ENCODE assay signal across 13 cellular contexts in genomic region chr2:191312662-191313061, GRCh38.
DNase-seq lines count a peak whose midpoint lies in the region; ATAC-seq and TF ChIP-seq lines count a peak whose summit lies in the region.
"Had no signal": no experiment of that assay in that cellular context is flagged by ENCODE, and none has a peak within 500 bp of the region (broad histone marks: within the 10 kb centered on the region; RNA-seq: fewer than 3 reads in every experiment).

No MANE protein-coding gene starts in this region.

- no peaks in the 10 kb centered on the region for H3K9me3 ChIP-seq in IMR-90 (ENCODE audit: control insufficient read depth, insufficient read depth, low read length)
- H3K9me3 ChIP-seq in colonic mucosa, result no peaks in the 10 kb centered on the region
- H3K9me3 ChIP-seq in fibroblast of lung (ENCODE audit: control insufficient read depth, insufficient read depth, low read depth, low read length), result no peaks in the 10 kb centered on the region

- H3K79me2 ChIP-seq in ACC112 (ENCODE audit: control insufficient read depth, insufficient read depth, low read length, unreplicated experiment) (peaks cover 57% of the 10 kb centered on the region), fibroblast of lung (ENCODE audit: control insufficient read depth, insufficient read depth, low read length) (peaks cover 77% of the 10 kb centered on the region)

- H2BK120ac ChIP-seq in IMR-90 (ENCODE audit: low read depth, low read length), result no peak overlapping the region

- WGBS in IMR-90 (ENCODE audit: extremely low coverage in 2 of 2, insufficient read length in 1 of 2), 2 experiments, result no CpG with 5 or more reads among the region's 1 CpG

- no peak overlapping the region for H3K9ac ChIP-seq in IMR-90 (ENCODE audit: low read depth, low read length)
- no peak overlapping the region for H3K9ac ChIP-seq in colonic mucosa (ENCODE audit: low read depth in 2 of 2, low read length in 2 of 2)
- H3K9ac ChIP-seq in fibroblast of lung (ENCODE audit: insufficient read depth, low read length), result no peak overlapping the region

- H3K14ac ChIP-seq in IMR-90 (replicated peaks; ENCODE audit: low read depth, low read length), result no peak overlapping the region

- TF ChIP-seq CTCF in IMR-90 (conservative IDR thresholded peaks at IDR 0.05; ENCODE audit: low read depth, low read length), result no peak
- TF ChIP-seq CTCF in colonic mucosa (IDR thresholded peaks at IDR 0.05), result no peak
- no peak for TF ChIP-seq CTCF in fibroblast of lung (conservative IDR thresholded peaks at IDR 0.05 in 1 of 2, IDR thresholded peaks at IDR 0.05 in 1 of 2; ENCODE audit: low read depth in 1 of 2, low read length in 2 of 2)

- TF ChIP-seq POLR2A in IMR-90 (IDR thresholded peaks at IDR 0.05; ENCODE audit: low read depth, low read length), result no peak

- H3K4ac ChIP-seq in IMR-90 (ENCODE audit: low read depth, low read length), result no peak overlapping the region

- TF ChIP-seq RAD21 in IMR-90 (IDR thresholded peaks at IDR 0.05; ENCODE audit: low read length), result no peak

- H2BK15ac ChIP-seq in IMR-90 (ENCODE audit: low read depth, low read length), result no peak overlapping the region

- no peak overlapping the region for H2BK5ac ChIP-seq in IMR-90 (ENCODE audit: low read depth, low read length, poor library complexity, severe bottlenecking)

- peak overlapping the region; percentile 54; the same call in 1 of the 2 replicates for H3K27ac ChIP-seq in ACC112 (ENCODE audit: low read depth, low read length)
- H3K27ac ChIP-seq in IMR-90 (ENCODE audit: insufficient read depth, low read length), result no peak overlapping the region
- peak overlapping the region; percentile 58 for H3K27ac ChIP-seq in colonic mucosa
- peak overlapping the region; percentile 19 for H3K27ac ChIP-seq in fibroblast of lung (ENCODE audit: insufficient read depth, low read length)
- H3K27ac ChIP-seq: HL-60 had no signal

- no peak overlapping the region for H3K56ac ChIP-seq in IMR-90 (ENCODE audit: extremely low read depth, insufficient read depth, low read length)

- dilution Hi-C loops in IMR-90 (cut with HindIII; ENCODE audit: low sequenced_read_pairs, unreplicated experiment), result no loop called here

- intact Hi-C loops in IMR-90 (cut with micrococcal nuclease), result no loop called here
- intact Hi-C loops in colonic mucosa (cut with DNase I), result no loop called here
- intact Hi-C loops in posterior vena cava (cut with DNase I), result loop anchor here in 1 of 2 donors (2.0 kb wide), 1 partner anchor 76 kb away; no protein-coding TSS in a partner anchor

- no peak overlapping the region for H3K23ac ChIP-seq in IMR-90 (ENCODE audit: low read depth, low read length)

- DNase-seq in IMR-90, result no peak
- no peak for DNase-seq in colonic mucosa
- DNase-seq in fibroblast of lung (ENCODE audit: low read depth in 2 of 2), result no peak
- DNase-seq in NCI-H1436 treated with DMSO at 0.1 percent for 48 hours (lab: John Stamatoyannopoulos, UW), result no peak
- no peak for DNase-seq in NCI-H1694 (lab: John Stamatoyannopoulos, UW)
- no peak for DNase-seq in posterior vena cava (ENCODE audit: low spot score)
- DNase-seq: CD8-positive, alpha-beta T cell; COR-L47; GF-D8; HCEC 1CT had no signal

- no peak overlapping the region for H3K4me3 ChIP-seq in ACC112 (ENCODE audit: low read depth, low read length)
- no peak overlapping the region for H3K4me3 ChIP-seq in IMR-90 (ENCODE audit: insufficient read depth, low read depth, low read length)
- H3K4me3 ChIP-seq in colonic mucosa, result no peak overlapping the region
- no peak overlapping the region for H3K4me3 ChIP-seq in fibroblast of lung (replicated peaks in 1 of 4; ENCODE audit: control extremely low read depth in 1 of 4, insufficient read depth in 1 of 4, low read depth in 3 of 4, low read length in 4 of 4)

- H3K27me3 ChIP-seq in ACC112 (ENCODE audit: insufficient read depth, low read length), result no peaks in the 10 kb centered on the region
- no peaks in the 10 kb centered on the region for H3K27me3 ChIP-seq in IMR-90 (ENCODE audit: control insufficient read depth, insufficient read depth, low read length)
- H3K27me3 ChIP-seq in colonic mucosa, result no peaks in the 10 kb centered on the region
- H3K27me3 ChIP-seq in fibroblast of lung (ENCODE audit: control insufficient read depth, insufficient read depth, low read length), result no peaks in the 10 kb centered on the region

- no peak overlapping the region for H2AK5ac ChIP-seq in IMR-90 (ENCODE audit: low read depth, low read length)

- H2AK9ac ChIP-seq in IMR-90 (replicated peaks; ENCODE audit: low read depth, low read length, poor library complexity), result no peak overlapping the region

- in situ Hi-C loops in IMR-90 (cut with MboI; ENCODE audit: low sequenced_read_pairs), result no loop called here

- CTCF ChIA-PET in IMR-90 (lab: Yijun Ruan, JAX), result interaction anchor here (0.5 kb wide), 1 partner anchor 335 kb away, joined by 6 read pairs; no protein-coding TSS in a partner anchor

- peak overlapping the region; percentile 48; the same call in 1 of the 2 replicates for H3K18ac ChIP-seq in IMR-90 (ENCODE audit: low read depth, low read length)

- H3K79me1 ChIP-seq in IMR-90 (ENCODE audit: low read depth in 1 of 2, low read length in 2 of 2), result peaks cover 27 to 72% of the 10 kb centered on the region in 2 experiments

- POLR2A ChIA-PET in IMR-90 (lab: Charles Lee; ENCODE audit: unreplicated experiment), result no interaction called here

- H3K4me2 ChIP-seq in IMR-90 (ENCODE audit: low read depth, low read length) (no peak overlapping the region), fibroblast of lung (ENCODE audit: extremely low read depth, insufficient read depth, low read length) (no peak overlapping the region)

- H4K5ac ChIP-seq in IMR-90 (ENCODE audit: low read depth, low read length), result no peak overlapping the region; the same call in 1 of the 2 replicates

- H4K8ac ChIP-seq in IMR-90 (ENCODE audit: low read depth in 2 of 2, low read length in 2 of 2), result no peak overlapping the region

- no TSS peak for BruUV-seq in IMR-90 (replicated peaks; lab: Mats Ljungman, UMichigan)

- H3K4me1 ChIP-seq in ACC112 (ENCODE audit: control insufficient read depth, insufficient read depth, low read length, unreplicated experiment) (peaks cover 26% of the 10 kb centered on the region), IMR-90 (ENCODE audit: control insufficient read depth, insufficient read depth, low read length) (peaks cover 12% of the 10 kb centered on the region), colonic mucosa (peaks cover 5% of the 10 kb centered on the region), fibroblast of lung (ENCODE audit: control insufficient read depth, extremely low read depth, insufficient read depth, low read length) (peaks cover 24% of the 10 kb centered on the region)

- 0 out of 2 replicates have a peak, but pooled peaks cover 7% of the 10 kb centered on the region for H3K9me1 ChIP-seq in IMR-90 (ENCODE audit: insufficient read depth, low read length)

- no peak for ATAC-seq in IMR-90 (ENCODE audit: low read depth)
- ATAC-seq in HG03139 (IDR thresholded peaks at IDR 0.05; ENCODE audit: unreplicated experiment), result no peak
- ATAC-seq: CD8-positive, alpha-beta T cell had no signal

- no peak overlapping the region for H4K91ac ChIP-seq in IMR-90 (ENCODE audit: insufficient read depth, low read depth, low read length)

- H2AFZ ChIP-seq in ACC112 (ENCODE audit: low read length, unreplicated experiment) (no peak overlapping the region), IMR-90 (replicated peaks; ENCODE audit: low read length, poor library complexity) (no peak overlapping the region), fibroblast of lung (ENCODE audit: low read length) (no peak overlapping the region)

- no peaks in the 10 kb centered on the region for H3K36me3 ChIP-seq in ACC112 (ENCODE audit: insufficient read depth, low read length)
- H3K36me3 ChIP-seq in IMR-90 (ENCODE audit: control insufficient read depth, insufficient read depth, low read length), result peaks cover 3% of the 10 kb centered on the region; the same call in 1 of the 2 replicates
- H3K36me3 ChIP-seq in colonic mucosa, result no peaks in the 10 kb centered on the region
- H3K36me3 ChIP-seq in fibroblast of lung (ENCODE audit: control insufficient read depth, insufficient read depth, low read length), result no peaks in the 10 kb centered on the region

- H4K20me1 ChIP-seq in IMR-90 (ENCODE audit: insufficient read depth, low read length) (peaks cover 3% of the 10 kb centered on the region; the same call in 1 of the 2 replicates), fibroblast of lung (ENCODE audit: control insufficient read depth, extremely low read depth, insufficient read depth, low read length) (no peaks in the 10 kb centered on the region)

- H2BK20ac ChIP-seq in IMR-90 (ENCODE audit: low read depth, low read length), result no peak overlapping the region

TF ChIP-seq in IMR-90, 13 proteins besides CTCF, POLR2A, EP300 and RAD21 (continues in another document):
- TF ChIP-seq ELK1 (IDR thresholded peaks at IDR 0.05; ENCODE audit: borderline replicate concordance, low read depth, low read length) (no peak), RFX5 (IDR thresholded peaks at IDR 0.05; ENCODE audit: low read depth, low read length) (no peak), FOS (IDR thresholded peaks at IDR 0.05; ENCODE audit: low read depth, low read length) (no peak), USF2 (IDR thresholded peaks at IDR 0.05; ENCODE audit: low read depth, low read length) (no peak), BHLHE40 (IDR thresholded peaks at IDR 0.05; ENCODE audit: low read depth, low read length) (no peak), MXI1 (IDR thresholded peaks at IDR 0.05; ENCODE audit: borderline replicate concordance, low read depth, low read length) (no peak), MAZ (IDR thresholded peaks at IDR 0.05; ENCODE audit: borderline replicate concordance, low read depth, low read length) (no peak), NFE2L2 (IDR thresholded peaks at IDR 0.05; ENCODE audit: low read depth, low read length) (no peak), CEBPB (IDR thresholded peaks at IDR 0.05; ENCODE audit: low read depth, low read length) (no peak), MAFK (IDR thresholded peaks at IDR 0.05; ENCODE audit: low read depth, low read length) (no peak)
